ENCODE assay signal across 8 cellular contexts in the genomic region with DNA sequence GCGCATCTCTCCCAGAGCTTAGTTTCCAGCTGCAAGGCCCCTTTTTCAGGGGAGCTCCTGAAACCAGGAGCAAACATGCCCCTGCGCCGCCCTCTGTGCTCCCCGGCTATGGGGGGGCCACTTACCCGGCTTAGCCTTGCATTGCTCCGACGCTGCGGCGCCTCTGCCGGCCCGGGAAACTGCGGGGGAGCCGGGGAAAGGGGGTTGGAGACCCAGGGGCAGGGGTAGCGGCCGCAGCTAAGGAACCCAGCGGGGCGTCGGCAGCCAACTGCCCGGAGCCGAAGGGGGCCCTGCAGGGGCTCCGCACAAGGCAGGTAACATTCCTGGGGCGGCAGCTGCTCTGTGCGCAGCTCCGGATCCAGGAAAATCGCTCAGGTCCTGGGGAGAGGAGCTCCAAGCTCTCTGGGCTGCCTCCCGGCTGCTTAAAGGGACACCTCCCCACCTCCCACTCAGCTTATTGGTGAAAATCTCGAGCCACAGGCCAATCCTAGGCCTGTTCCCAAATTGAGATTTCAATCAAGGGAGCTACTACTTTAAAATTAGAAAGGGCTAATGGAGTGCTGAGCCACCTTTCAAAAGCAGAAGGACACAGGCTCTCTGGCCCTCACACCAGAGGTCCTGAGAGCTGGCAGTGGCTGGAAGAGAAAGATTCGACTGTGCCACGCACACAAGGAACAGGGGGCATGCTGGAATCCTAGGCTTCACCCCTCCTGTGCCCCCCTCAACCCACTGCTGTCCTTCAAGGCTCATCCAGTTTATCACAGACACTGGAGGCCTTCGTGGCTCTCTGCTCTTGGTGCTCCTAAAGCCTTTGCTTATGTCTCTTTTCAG. TPM values are rescaled to one million over a fixed set of nuclear protein-coding genes. Genes with fewer than 3 reads are reported as not detected.
DNase-seq lines count a peak whose midpoint lies in the region; ATAC-seq, FAIRE-seq and TF ChIP-seq lines count a peak whose summit lies in the region.

No MANE protein-coding gene starts in this region.

- CTCF ChIA-PET in Calu3 (lab: Charles Lee) = interaction anchor here (2.4 kb wide), 1 partner anchor 127 kb away, joined by 6 read pairs; no protein-coding TSS in a partner anchor

- no peaks in the 10 kb centered on the region for H3K4me1 Mint-ChIP-seq in Calu3 (ENCODE audit: low read depth, unreplicated experiment)
- peaks cover 11% of the 10 kb centered on the region for H3K4me1 Mint-ChIP-seq in astrocyte (ENCODE audit: low read depth, unreplicated experiment)

- TF ChIP-seq CTCF in Calu3 (IDR thresholded peaks at IDR 0.05; ENCODE audit: unreplicated experiment) = no peak
- TF ChIP-seq CTCF in astrocyte (IDR thresholded peaks at IDR 0.05; ENCODE audit: insufficient read depth, low read depth, low read length) = no peak
- no peak for TF ChIP-seq CTCF in parathyroid adenoma (IDR thresholded peaks at IDR 0.05)
- no peak for TF ChIP-seq CTCF in MM.1S (IDR thresholded peaks at IDR 0.05; ENCODE audit: low read length)

- H3K27ac Mint-ChIP-seq in Calu3 (ENCODE audit: unreplicated experiment) (no peak overlapping the region), astrocyte (ENCODE audit: unreplicated experiment) (peak overlapping the region; percentile 94)

- FAIRE-seq in astrocyte (lab: Jason Lieb, UNC) = no peak

- H3K4me1 ChIP-seq in astrocyte (ENCODE audit: insufficient read depth, low read length) = peaks cover 40% of the 10 kb centered on the region
- peaks cover 5% of the 10 kb centered on the region for H3K4me1 ChIP-seq in right cardiac atrium (ENCODE audit: control insufficient read depth, insufficient read depth, low read length)
- H3K4me1 ChIP-seq in parathyroid adenoma = peaks cover 2% of the 10 kb centered on the region
- H3K4me1 ChIP-seq in MM.1S (ENCODE audit: low read length) = no peaks in the 10 kb centered on the region

- H3K79me2 ChIP-seq in astrocyte (ENCODE audit: insufficient read depth, low read length) = peaks cover 47% of the 10 kb centered on the region
- H3K79me2 ChIP-seq in parathyroid adenoma = no peaks in the 10 kb centered on the region
- no peaks in the 10 kb centered on the region for H3K79me2 ChIP-seq in MM.1S (ENCODE audit: low read length)

- H3K27ac ChIP-seq in astrocyte (ENCODE audit: low read depth, low read length) (peak overlapping the region; percentile 93), right cardiac atrium (ENCODE audit: low read length) (peak overlapping the region; percentile 63), parathyroid adenoma (no peak overlapping the region), MM.1S (ENCODE audit: low read length) (no peak overlapping the region)

- intact Hi-C loops in Calu3 (cut with micrococcal nuclease; ENCODE audit: unreplicated experiment) (no loop called here), right cardiac atrium (cut with DNase I) (loop anchor here in 2 of 4 donors (5.0 to 10.0 kb wide), 2 partner anchors 46 to 103 kb away; no protein-coding TSS in a partner anchor)

- H3K4me3 Mint-ChIP-seq in Calu3 (ENCODE audit: low read depth, unreplicated experiment) = peak overlapping the region; percentile 60
- peak overlapping the region; percentile 97 for H3K4me3 Mint-ChIP-seq in astrocyte (ENCODE audit: unreplicated experiment)

- WGBS in right cardiac atrium = 7% methylated on average over 30 of the region's 30 CpGs

- ATAC-seq in right cardiac atrium (peak; percentile 92), HG03521 (IDR thresholded peaks at IDR 0.05; ENCODE audit: unreplicated experiment) (no peak), SK-N-SH treated with all-trans-retinoic acid at 6 μM for 48 hours (no peak)

- H3K36me3 ChIP-seq in astrocyte (ENCODE audit: insufficient read depth, low read length) = no peaks in the 10 kb centered on the region
- no peaks in the 10 kb centered on the region for H3K36me3 ChIP-seq in parathyroid adenoma (ENCODE audit: control insufficient read depth, insufficient read depth, low read length)
- no peaks in the 10 kb centered on the region for H3K36me3 ChIP-seq in MM.1S (replicated peaks; ENCODE audit: insufficient read depth, low read length)

- peak overlapping the region; percentile 92 for H3K9ac ChIP-seq in astrocyte (ENCODE audit: low read length)
- no peak overlapping the region for H3K9ac ChIP-seq in parathyroid adenoma
- H3K9ac ChIP-seq in MM.1S (ENCODE audit: low read length) = no peak overlapping the region

- H3K27me3 Mint-ChIP-seq in Calu3 (ENCODE audit: unreplicated experiment) (peaks cover 25% of the 10 kb centered on the region), astrocyte (ENCODE audit: low read depth, unreplicated experiment) (no peaks in the 10 kb centered on the region)

- H3K9me3 ChIP-seq in astrocyte (ENCODE audit: insufficient read depth, low read depth, low read length) (no peaks in the 10 kb centered on the region), right cardiac atrium (ENCODE audit: control insufficient read depth, low read length) (no peaks in the 10 kb centered on the region), parathyroid adenoma (ENCODE audit: control insufficient read depth, low read length) (no peaks in the 10 kb centered on the region), MM.1S (replicated peaks; ENCODE audit: insufficient read depth, low read length) (no peaks in the 10 kb centered on the region)

- no TSS peak for BruUV-seq in Calu3 (replicated peaks; lab: Mats Ljungman, UMichigan)

- H3K9me2 ChIP-seq in MM.1S (replicated peaks; ENCODE audit: insufficient read depth, low read length) = no peaks in the 10 kb centered on the region

- no peaks in the 10 kb centered on the region for H3F3A ChIP-seq in MM.1S (ENCODE audit: insufficient read depth, low read length)

- H3K4me3 ChIP-seq in astrocyte (ENCODE audit: insufficient read depth, low read depth, low read length) = peak overlapping the region; percentile 79
- peak overlapping the region; percentile 95 for H3K4me3 ChIP-seq in right cardiac atrium (ENCODE audit: low read length)
- peak overlapping the region; percentile 53 for H3K4me3 ChIP-seq in parathyroid adenoma (ENCODE audit: low read depth, low read length)
- no peak overlapping the region for H3K4me3 ChIP-seq in MM.1S (ENCODE audit: low read length)

- H4K20me1 ChIP-seq in astrocyte (ENCODE audit: insufficient read depth, low read length) (peaks cover 13% of the 10 kb centered on the region), MM.1S (ENCODE audit: insufficient read depth, low read length) (no peaks in the 10 kb centered on the region)

- H3K36me3 Mint-ChIP-seq in Calu3 (ENCODE audit: insufficient read depth, unreplicated experiment) (no peaks in the 10 kb centered on the region), astrocyte (ENCODE audit: low read depth, unreplicated experiment) (peaks cover 7% of the 10 kb centered on the region)

- DNase-seq in Calu3 (peak; percentile 6), astrocyte (ENCODE audit: low read depth) (peak; percentile 70), right cardiac atrium (peak; percentile 76 to 88 (median 84)), MM.1S (no peak), NCI-H526 treated with DMSO at 0.1 percent for 48 hours (lab: John Stamatoyannopoulos, UW) (no peak)

- H2AFZ ChIP-seq in astrocyte (ENCODE audit: low read depth, low read length) = peak overlapping the region; percentile 85
- peak overlapping the region; percentile 73 for H2AFZ ChIP-seq in parathyroid adenoma
- H2AFZ ChIP-seq in MM.1S (ENCODE audit: low read length) = no peak overlapping the region

- H3K9me3 Mint-ChIP-seq in Calu3 (ENCODE audit: low read depth, unreplicated experiment) (no peaks in the 10 kb centered on the region), astrocyte (ENCODE audit: unreplicated experiment) (peaks cover 3% of the 10 kb centered on the region)

- H3K4me2 ChIP-seq in astrocyte (ENCODE audit: low read length) (peak overlapping the region; percentile 91), parathyroid adenoma (ENCODE audit: low read length) (peak overlapping the region; percentile 53), MM.1S (ENCODE audit: low read depth, low read length) (no peak overlapping the region)

- H3K27me3 ChIP-seq in astrocyte (ENCODE audit: insufficient read depth, low read length) (no peaks in the 10 kb centered on the region), right cardiac atrium (ENCODE audit: control insufficient read depth, insufficient read depth) (no peaks in the 10 kb centered on the region), parathyroid adenoma (ENCODE audit: control insufficient read depth, insufficient read depth, low read length) (no peaks in the 10 kb centered on the region), MM.1S (replicated peaks; ENCODE audit: insufficient read depth, low read length) (no peaks in the 10 kb centered on the region)

TF ChIP-seq in SK-N-SH treated with all-trans-retinoic acid at 6 μM for 48 hours, 23 proteins besides CTCF, POLR2A, EP300 and RAD21:
- TF ChIP-seq, protein P1, sequence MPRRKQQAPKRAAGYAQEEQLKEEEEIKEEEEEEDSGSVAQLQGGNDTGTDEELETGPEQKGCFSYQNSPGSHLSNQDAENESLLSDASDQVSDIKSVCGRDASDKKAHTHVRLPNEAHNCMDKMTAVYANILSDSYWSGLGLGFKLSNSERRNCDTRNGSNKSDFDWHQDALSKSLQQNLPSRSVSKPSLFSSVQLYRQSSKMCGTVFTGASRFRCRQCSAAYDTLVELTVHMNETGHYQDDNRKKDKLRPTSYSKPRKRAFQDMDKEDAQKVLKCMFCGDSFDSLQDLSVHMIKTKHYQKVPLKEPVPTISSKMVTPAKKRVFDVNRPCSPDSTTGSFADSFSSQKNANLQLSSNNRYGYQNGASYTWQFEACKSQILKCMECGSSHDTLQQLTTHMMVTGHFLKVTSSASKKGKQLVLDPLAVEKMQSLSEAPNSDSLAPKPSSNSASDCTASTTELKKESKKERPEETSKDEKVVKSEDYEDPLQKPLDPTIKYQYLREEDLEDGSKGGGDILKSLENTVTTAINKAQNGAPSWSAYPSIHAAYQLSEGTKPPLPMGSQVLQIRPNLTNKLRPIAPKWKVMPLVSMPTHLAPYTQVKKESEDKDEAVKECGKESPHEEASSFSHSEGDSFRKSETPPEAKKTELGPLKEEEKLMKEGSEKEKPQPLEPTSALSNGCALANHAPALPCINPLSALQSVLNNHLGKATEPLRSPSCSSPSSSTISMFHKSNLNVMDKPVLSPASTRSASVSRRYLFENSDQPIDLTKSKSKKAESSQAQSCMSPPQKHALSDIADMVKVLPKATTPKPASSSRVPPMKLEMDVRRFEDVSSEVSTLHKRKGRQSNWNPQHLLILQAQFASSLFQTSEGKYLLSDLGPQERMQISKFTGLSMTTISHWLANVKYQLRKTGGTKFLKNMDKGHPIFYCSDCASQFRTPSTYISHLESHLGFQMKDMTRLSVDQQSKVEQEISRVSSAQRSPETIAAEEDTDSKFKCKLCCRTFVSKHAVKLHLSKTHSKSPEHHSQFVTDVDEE (CRISPR knock-in tag; IDR thresholded peaks at IDR 0.05) = no peak
- TF ChIP-seq BACH2 (CRISPR knock-in tag; IDR thresholded peaks at IDR 0.05; ENCODE audit: borderline replicate concordance) (no peak), ISL1 (CRISPR knock-in tag; IDR thresholded peaks at IDR 0.05) (no peak), GLIS3 (CRISPR knock-in tag; IDR thresholded peaks at IDR 0.05) (no peak), ZNF70 (CRISPR knock-in tag; IDR thresholded peaks at IDR 0.05) (no peak), TOX (CRISPR knock-in tag; IDR thresholded peaks at IDR 0.05; ENCODE audit: borderline replicate concordance) (no peak), ZNF8 (CRISPR knock-in tag; IDR thresholded peaks at IDR 0.05) (no peak), ZC3H10 (CRISPR knock-in tag; IDR thresholded peaks at IDR 0.05) (no peak)
TF ChIP-seq in SK-N-SH treated with all-trans-retinoic acid at 6 μM for 48 hours: peak in this region for 0.

RNA-seq across cellular contexts. Expression of gene PRICKLE2, which starts 42.7 kb away (rescaled TPM):
- total RNA-seq in Calu3 (2022) = 1.9 and 4.0 TPM in 2 replicates
- 84.4 and 101 TPM in 2 replicates for total RNA-seq in astrocyte
- total RNA-seq in right cardiac atrium = 10 to 100 TPM; 10.6 to 15.2 (median 11.8) TPM
- polyA plus RNA-seq in right cardiac atrium = 2.3 TPM

Comparison
In these comparisons a context has a peak if more than half of its experiments do, and no peak if none do; other contexts are left out.
1. DNase-seq: peak in Calu3 (single experiment), astrocyte (single experiment) and right cardiac atrium (3 of 3); none in MM.1S (single experiment) and NCI-H526 treated with DMSO at 0.1 percent for 48 hours (single experiment).
2. H3K27ac ChIP-seq: peak in astrocyte (single experiment) and right cardiac atrium (single experiment); none in parathyroid adenoma (single experiment) and MM.1S (single experiment).
3. ATAC-seq: peak in right cardiac atrium (2 of 2); none in HG03521 (single experiment) and SK-N-SH treated with all-trans-retinoic acid at 6 μM for 48 hours (single experiment).